ENCODE assay signal across 8 cellular contexts in genomic region chr9:136095028-136095494, GRCh38. TPM values are rescaled to one million over a fixed set of nuclear protein-coding genes. Genes with fewer than 3 reads are reported as not detected.
A peak's percentile ranks its signal among the peaks of the same experiment; 100 is the strongest.
DNase-seq lines count a peak whose midpoint lies in the region; ATAC-seq and TF ChIP-seq lines count a peak whose summit lies in the region.

TSS of gene NACC2 (minus strand) at chr9:136095289. CDS start at chr9:136050521, 44,768 bp downstream.

- peak within 1 kb of the TSS; percentile 56 for H3K27ac Mint-ChIP-seq in activated naive CD8-positive, alpha-beta T cell treated with anti-CD3 and anti-CD28 coated beads for 36 hours

- no peaks in the 10 kb centered on the region for H3K27me3 Mint-ChIP-seq in activated naive CD8-positive, alpha-beta T cell treated with anti-CD3 and anti-CD28 coated beads for 36 hours

- H3K4me1 ChIP-seq in cardiac muscle cell (ENCODE audit: low read depth), result peaks cover 6% of the 10 kb centered on the region
- H3K4me1 ChIP-seq in ovary (ENCODE audit: insufficient read depth), result peaks cover 14% of the 10 kb centered on the region

- no peaks in the 10 kb centered on the region for H3K9me3 Mint-ChIP-seq in activated naive CD8-positive, alpha-beta T cell treated with anti-CD3 and anti-CD28 coated beads for 36 hours

- H3K27me3 ChIP-seq in cardiac muscle cell (peaks cover 21% of the 10 kb centered on the region), ovary (no peaks in the 10 kb centered on the region)

- H3K4me1 Mint-ChIP-seq in activated naive CD8-positive, alpha-beta T cell treated with anti-CD3 and anti-CD28 coated beads for 36 hours, result peaks cover 5% of the 10 kb centered on the region

- H3K27ac ChIP-seq in cardiac muscle cell (no peak within 1 kb of the TSS), ovary (peak within 1 kb of the TSS; percentile 91 to 96)

- no peak for TF ChIP-seq EP300 in ovary (IDR thresholded peaks at IDR 0.05)

- H3K9me3 ChIP-seq in cardiac muscle cell (ENCODE audit: low read depth) (no peaks in the 10 kb centered on the region), ovary (no peaks in the 10 kb centered on the region)

- intact Hi-C loops in ovary (cut with DNase I), result no loop called here

- no peak for TF ChIP-seq CTCF in cardiac muscle cell (IDR thresholded peaks at IDR 0.05; ENCODE audit: low read depth, low read length)
- no peak for TF ChIP-seq CTCF in ovary (IDR thresholded peaks at IDR 0.05)

- ATAC-seq in HG02981 (IDR thresholded peaks at IDR 0.05; ENCODE audit: unreplicated experiment) (no peak), GM21381 (IDR thresholded peaks at IDR 0.05; ENCODE audit: unreplicated experiment) (no peak)

- TF ChIP-seq POLR2A in ovary (IDR thresholded peaks at IDR 0.05), result no peak

- no peaks in the 10 kb centered on the region for H3K36me3 ChIP-seq in cardiac muscle cell
- H3K36me3 ChIP-seq in ovary, result no peaks in the 10 kb centered on the region

- H3K36me3 Mint-ChIP-seq in activated naive CD8-positive, alpha-beta T cell treated with anti-CD3 and anti-CD28 coated beads for 36 hours, result no peaks in the 10 kb centered on the region

- 0 to 2% (median 1%) methylated on average over 30 to 77 of the region's 78 CpGs for WGBS in ovary, 3 donors

- DNase-seq in ELR (ENCODE audit: low read depth) (peak; percentile 67), NCI-H146 treated with DMSO at 0.1 percent for 48 hours (lab: John Stamatoyannopoulos, UW; ENCODE audit: unreplicated experiment) (peak; percentile 15), cardiac muscle cell (ENCODE audit: low read depth in 1 of 2, low spot score in 1 of 2) (peak; percentile 65 to 78), ovary (peak; percentile 70 to 82 (median 72)), GF-D8 (lab: John Stamatoyannopoulos, UW) (no peak)
- peak; percentile 44 for DNase-seq in activated naive CD8-positive, alpha-beta T cell treated with anti-CD3 and anti-CD28 coated beads for 36 hours

- H3K4me3 ChIP-seq in cardiac muscle cell, result peak within 1 kb of the TSS; percentile 63
- peak within 1 kb of the TSS; percentile 83 for H3K4me3 ChIP-seq in ovary

- H3K4me3 Mint-ChIP-seq in activated naive CD8-positive, alpha-beta T cell treated with anti-CD3 and anti-CD28 coated beads for 36 hours, result peak within 1 kb of the TSS; percentile 72

RNA-seq across cellular contexts. Expression of gene NACC2, which starts in this region (rescaled TPM):
- total RNA-seq in activated naive CD8-positive, alpha-beta T cell treated with anti-CD3 and anti-CD28 coated beads for 36 hours, result 1 to 10 TPM; 5.3 to 5.6 TPM
- 12.0 and 12.2 TPM in 2 replicates for total RNA-seq in cardiac muscle cell
- 4.4 and 5.0 TPM in 2 replicates for polyA plus RNA-seq in cardiac muscle cell
- total RNA-seq in ovary, result 10 to 100 TPM; 14.3 to 47.0 (median 29.8) TPM
- 1 to 10 TPM; 7.0 to 7.6 TPM for polyA plus RNA-seq in ovary
